In the genomic region with DNA sequence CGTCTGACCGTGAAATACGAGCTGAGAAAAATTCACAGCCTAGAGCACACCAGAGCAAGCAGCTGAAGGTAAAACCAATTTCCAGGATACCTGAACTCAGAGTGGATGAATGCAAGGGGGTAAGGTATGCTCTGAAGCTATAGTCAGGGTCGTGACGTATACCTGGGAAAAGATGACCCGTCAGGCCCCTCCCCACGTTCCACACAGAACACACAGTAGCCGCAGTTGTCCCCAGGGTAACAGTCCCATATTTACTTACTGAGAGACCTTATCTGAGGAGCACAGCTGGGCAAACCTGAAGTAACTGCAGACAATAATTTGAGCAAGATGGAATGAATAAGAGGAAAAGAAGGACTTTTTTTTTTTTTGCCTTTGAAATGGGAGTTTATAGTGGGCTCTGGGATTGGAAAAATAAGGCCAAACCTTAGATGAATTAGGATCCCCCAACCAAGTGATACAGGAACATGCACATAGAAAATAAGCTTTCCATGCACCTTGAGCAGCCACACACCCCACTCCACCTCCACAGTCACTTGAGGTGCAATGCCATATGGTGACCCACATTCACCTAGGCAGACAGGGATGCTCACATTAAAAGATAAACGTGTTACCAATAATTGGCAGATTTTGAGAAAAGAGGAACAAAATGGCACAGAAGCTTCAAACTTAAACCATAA, we compare ENCODE assay signal across 1 cellular context.
TF ChIP-seq lines count a peak whose summit lies in the region.

No MANE protein-coding gene starts in this region.

TF ChIP-seq in K562, 482 proteins besides CTCF, POLR2A, EP300 and RAD21 (continued from another document and continues in another):
- TF ChIP-seq, protein P1, sequence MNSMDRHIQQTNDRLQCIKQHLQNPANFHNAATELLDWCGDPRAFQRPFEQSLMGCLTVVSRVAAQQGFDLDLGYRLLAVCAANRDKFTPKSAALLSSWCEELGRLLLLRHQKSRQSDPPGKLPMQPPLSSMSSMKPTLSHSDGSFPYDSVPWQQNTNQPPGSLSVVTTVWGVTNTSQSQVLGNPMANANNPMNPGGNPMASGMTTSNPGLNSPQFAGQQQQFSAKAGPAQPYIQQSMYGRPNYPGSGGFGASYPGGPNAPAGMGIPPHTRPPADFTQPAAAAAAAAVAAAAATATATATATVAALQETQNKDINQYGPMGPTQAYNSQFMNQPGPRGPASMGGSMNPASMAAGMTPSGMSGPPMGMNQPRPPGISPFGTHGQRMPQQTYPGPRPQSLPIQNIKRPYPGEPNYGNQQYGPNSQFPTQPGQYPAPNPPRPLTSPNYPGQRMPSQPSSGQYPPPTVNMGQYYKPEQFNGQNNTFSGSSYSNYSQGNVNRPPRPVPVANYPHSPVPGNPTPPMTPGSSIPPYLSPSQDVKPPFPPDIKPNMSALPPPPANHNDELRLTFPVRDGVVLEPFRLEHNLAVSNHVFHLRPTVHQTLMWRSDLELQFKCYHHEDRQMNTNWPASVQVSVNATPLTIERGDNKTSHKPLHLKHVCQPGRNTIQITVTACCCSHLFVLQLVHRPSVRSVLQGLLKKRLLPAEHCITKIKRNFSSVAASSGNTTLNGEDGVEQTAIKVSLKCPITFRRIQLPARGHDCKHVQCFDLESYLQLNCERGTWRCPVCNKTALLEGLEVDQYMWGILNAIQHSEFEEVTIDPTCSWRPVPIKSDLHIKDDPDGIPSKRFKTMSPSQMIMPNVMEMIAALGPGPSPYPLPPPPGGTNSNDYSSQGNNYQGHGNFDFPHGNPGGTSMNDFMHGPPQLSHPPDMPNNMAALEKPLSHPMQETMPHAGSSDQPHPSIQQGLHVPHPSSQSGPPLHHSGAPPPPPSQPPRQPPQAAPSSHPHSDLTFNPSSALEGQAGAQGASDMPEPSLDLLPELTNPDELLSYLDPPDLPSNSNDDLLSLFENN (IDR thresholded peaks at IDR 0.05; ENCODE audit: low read depth in 2 of 2, low read length in 2 of 2), result peak in 1 of 2 experiments; percentile 88; a peak in 2 of 4 replicates
- no peak for TF ChIP-seq ZNF143 (CRISPR knock-in tag; IDR thresholded peaks at IDR 0.05)
- no peak for TF ChIP-seq MCM5 (IDR thresholded peaks at IDR 0.05; ENCODE audit: low read depth)
- peak; percentile 22; the same call in 1 of the 2 replicates for TF ChIP-seq ESRRA (IDR thresholded peaks at IDR 0.05; ENCODE audit: borderline replicate concordance, low read depth)
- peak; percentile 70; the same call in 1 of the 2 replicates for TF ChIP-seq ZBTB7A (IDR thresholded peaks at IDR 0.05; ENCODE audit: borderline replicate concordance, control insufficient read depth, low read depth, low read length)
- TF ChIP-seq, protein P2, sequence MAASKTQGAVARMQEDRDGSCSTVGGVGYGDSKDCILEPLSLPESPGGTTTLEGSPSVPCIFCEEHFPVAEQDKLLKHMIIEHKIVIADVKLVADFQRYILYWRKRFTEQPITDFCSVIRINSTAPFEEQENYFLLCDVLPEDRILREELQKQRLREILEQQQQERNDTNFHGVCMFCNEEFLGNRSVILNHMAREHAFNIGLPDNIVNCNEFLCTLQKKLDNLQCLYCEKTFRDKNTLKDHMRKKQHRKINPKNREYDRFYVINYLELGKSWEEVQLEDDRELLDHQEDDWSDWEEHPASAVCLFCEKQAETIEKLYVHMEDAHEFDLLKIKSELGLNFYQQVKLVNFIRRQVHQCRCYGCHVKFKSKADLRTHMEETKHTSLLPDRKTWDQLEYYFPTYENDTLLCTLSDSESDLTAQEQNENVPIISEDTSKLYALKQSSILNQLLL (CRISPR knock-in tag; IDR thresholded peaks at IDR 0.05; ENCODE audit: borderline replicate concordance), result no peak
- no peak for TF ChIP-seq ZBTB8A (IDR thresholded peaks at IDR 0.05; ENCODE audit: partially characterized antibody)
- TF ChIP-seq, protein P3, sequence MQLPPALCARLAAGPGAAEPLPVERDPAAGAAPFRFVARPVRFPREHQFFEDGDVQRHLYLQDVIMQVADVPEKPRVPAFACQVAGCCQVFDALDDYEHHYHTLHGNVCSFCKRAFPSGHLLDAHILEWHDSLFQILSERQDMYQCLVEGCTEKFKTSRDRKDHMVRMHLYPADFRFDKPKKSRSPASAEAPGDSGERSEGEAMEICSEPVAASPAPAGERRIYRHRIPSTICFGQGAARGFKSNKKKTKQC (CRISPR knock-in tag; IDR thresholded peaks at IDR 0.05), result no peak
- no peak for TF ChIP-seq HDGF (IDR thresholded peaks at IDR 0.05)
- TF ChIP-seq MIER1 (IDR thresholded peaks at IDR 0.05; ENCODE audit: low read depth), result no peak
- TF ChIP-seq FOSL1 (tag; conservative IDR thresholded peaks at IDR 0.05), result peak; percentile 84
- TF ChIP-seq, protein P4, sequence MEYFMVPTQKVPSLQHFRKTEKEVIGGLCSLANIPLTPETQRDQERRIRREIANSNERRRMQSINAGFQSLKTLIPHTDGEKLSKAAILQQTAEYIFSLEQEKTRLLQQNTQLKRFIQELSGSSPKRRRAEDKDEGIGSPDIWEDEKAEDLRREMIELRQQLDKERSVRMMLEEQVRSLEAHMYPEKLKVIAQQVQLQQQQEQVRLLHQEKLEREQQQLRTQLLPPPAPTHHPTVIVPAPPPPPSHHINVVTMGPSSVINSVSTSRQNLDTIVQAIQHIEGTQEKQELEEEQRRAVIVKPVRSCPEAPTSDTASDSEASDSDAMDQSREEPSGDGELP (CRISPR knock-in tag; IDR thresholded peaks at IDR 0.05; ENCODE audit: borderline replicate concordance), result peak; percentile 86
- no peak for TF ChIP-seq STAG1 (CRISPR knock-in tag; IDR thresholded peaks at IDR 0.05; ENCODE audit: borderline replicate concordance)
- TF ChIP-seq TCF3 (CRISPR knock-in tag; IDR thresholded peaks at IDR 0.05), result peak; percentile 93
- peak; percentile 84 for TF ChIP-seq SOX6 (IDR thresholded peaks at IDR 0.05)
- TF ChIP-seq ARNT (IDR thresholded peaks at IDR 0.05), result no peak
- peak; percentile 91 for TF ChIP-seq RFX1 (IDR thresholded peaks at IDR 0.05)
- TF ChIP-seq, protein P5, sequence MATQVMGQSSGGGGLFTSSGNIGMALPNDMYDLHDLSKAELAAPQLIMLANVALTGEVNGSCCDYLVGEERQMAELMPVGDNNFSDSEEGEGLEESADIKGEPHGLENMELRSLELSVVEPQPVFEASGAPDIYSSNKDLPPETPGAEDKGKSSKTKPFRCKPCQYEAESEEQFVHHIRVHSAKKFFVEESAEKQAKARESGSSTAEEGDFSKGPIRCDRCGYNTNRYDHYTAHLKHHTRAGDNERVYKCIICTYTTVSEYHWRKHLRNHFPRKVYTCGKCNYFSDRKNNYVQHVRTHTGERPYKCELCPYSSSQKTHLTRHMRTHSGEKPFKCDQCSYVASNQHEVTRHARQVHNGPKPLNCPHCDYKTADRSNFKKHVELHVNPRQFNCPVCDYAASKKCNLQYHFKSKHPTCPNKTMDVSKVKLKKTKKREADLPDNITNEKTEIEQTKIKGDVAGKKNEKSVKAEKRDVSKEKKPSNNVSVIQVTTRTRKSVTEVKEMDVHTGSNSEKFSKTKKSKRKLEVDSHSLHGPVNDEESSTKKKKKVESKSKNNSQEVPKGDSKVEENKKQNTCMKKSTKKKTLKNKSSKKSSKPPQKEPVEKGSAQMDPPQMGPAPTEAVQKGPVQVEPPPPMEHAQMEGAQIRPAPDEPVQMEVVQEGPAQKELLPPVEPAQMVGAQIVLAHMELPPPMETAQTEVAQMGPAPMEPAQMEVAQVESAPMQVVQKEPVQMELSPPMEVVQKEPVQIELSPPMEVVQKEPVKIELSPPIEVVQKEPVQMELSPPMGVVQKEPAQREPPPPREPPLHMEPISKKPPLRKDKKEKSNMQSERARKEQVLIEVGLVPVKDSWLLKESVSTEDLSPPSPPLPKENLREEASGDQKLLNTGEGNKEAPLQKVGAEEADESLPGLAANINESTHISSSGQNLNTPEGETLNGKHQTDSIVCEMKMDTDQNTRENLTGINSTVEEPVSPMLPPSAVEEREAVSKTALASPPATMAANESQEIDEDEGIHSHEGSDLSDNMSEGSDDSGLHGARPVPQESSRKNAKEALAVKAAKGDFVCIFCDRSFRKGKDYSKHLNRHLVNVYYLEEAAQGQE (CRISPR knock-in tag; IDR thresholded peaks at IDR 0.05; ENCODE audit: low read depth), result no peak
- TF ChIP-seq GABPA (tag; conservative IDR thresholded peaks at IDR 0.05; ENCODE audit: low read depth), result 0 out of 2 replicates have a peak, but pooled peaks have one; percentile 8
- peak; percentile 96 for TF ChIP-seq FOXA3 (CRISPR knock-in tag; conservative IDR thresholded peaks at IDR 0.05 in 1 of 2, IDR thresholded peaks at IDR 0.05 in 1 of 2)
- TF ChIP-seq, protein P6, sequence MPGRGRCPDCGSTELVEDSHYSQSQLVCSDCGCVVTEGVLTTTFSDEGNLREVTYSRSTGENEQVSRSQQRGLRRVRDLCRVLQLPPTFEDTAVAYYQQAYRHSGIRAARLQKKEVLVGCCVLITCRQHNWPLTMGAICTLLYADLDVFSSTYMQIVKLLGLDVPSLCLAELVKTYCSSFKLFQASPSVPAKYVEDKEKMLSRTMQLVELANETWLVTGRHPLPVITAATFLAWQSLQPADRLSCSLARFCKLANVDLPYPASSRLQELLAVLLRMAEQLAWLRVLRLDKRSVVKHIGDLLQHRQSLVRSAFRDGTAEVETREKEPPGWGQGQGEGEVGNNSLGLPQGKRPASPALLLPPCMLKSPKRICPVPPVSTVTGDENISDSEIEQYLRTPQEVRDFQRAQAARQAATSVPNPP (IDR thresholded peaks at IDR 0.05; ENCODE audit: borderline replicate concordance, insufficient read depth, insufficient read length), result no peak
- peak; percentile 37; the same call in 1 of the 2 replicates for TF ChIP-seq ELF1 (tag; IDR thresholded peaks at IDR 0.05)
- TF ChIP-seq GATAD2B (IDR thresholded peaks at IDR 0.05; ENCODE audit: borderline replicate concordance), result no peak
- TF ChIP-seq ZFPM2 (CRISPR knock-in tag; IDR thresholded peaks at IDR 0.05), result no peak
- TF ChIP-seq, protein P7, sequence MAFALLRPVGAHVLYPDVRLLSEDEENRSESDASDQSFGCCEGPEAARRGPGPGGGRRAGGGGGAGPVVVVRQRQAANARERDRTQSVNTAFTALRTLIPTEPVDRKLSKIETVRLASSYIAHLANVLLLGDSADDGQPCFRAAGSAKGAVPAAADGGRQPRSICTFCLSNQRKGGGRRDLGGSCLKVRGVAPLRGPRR (CRISPR knock-in tag; IDR thresholded peaks at IDR 0.05), result no peak
- TF ChIP-seq, protein P8, sequence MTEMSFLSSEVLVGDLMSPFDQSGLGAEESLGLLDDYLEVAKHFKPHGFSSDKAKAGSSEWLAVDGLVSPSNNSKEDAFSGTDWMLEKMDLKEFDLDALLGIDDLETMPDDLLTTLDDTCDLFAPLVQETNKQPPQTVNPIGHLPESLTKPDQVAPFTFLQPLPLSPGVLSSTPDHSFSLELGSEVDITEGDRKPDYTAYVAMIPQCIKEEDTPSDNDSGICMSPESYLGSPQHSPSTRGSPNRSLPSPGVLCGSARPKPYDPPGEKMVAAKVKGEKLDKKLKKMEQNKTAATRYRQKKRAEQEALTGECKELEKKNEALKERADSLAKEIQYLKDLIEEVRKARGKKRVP (CRISPR knock-in tag; IDR thresholded peaks at IDR 0.05), result 0 out of 2 replicates have a peak, but pooled peaks have one; percentile 5
- TF ChIP-seq ZNF347 (CRISPR knock-in tag; IDR thresholded peaks at IDR 0.05; ENCODE audit: low read depth), result no peak
- TF ChIP-seq, protein P9, sequence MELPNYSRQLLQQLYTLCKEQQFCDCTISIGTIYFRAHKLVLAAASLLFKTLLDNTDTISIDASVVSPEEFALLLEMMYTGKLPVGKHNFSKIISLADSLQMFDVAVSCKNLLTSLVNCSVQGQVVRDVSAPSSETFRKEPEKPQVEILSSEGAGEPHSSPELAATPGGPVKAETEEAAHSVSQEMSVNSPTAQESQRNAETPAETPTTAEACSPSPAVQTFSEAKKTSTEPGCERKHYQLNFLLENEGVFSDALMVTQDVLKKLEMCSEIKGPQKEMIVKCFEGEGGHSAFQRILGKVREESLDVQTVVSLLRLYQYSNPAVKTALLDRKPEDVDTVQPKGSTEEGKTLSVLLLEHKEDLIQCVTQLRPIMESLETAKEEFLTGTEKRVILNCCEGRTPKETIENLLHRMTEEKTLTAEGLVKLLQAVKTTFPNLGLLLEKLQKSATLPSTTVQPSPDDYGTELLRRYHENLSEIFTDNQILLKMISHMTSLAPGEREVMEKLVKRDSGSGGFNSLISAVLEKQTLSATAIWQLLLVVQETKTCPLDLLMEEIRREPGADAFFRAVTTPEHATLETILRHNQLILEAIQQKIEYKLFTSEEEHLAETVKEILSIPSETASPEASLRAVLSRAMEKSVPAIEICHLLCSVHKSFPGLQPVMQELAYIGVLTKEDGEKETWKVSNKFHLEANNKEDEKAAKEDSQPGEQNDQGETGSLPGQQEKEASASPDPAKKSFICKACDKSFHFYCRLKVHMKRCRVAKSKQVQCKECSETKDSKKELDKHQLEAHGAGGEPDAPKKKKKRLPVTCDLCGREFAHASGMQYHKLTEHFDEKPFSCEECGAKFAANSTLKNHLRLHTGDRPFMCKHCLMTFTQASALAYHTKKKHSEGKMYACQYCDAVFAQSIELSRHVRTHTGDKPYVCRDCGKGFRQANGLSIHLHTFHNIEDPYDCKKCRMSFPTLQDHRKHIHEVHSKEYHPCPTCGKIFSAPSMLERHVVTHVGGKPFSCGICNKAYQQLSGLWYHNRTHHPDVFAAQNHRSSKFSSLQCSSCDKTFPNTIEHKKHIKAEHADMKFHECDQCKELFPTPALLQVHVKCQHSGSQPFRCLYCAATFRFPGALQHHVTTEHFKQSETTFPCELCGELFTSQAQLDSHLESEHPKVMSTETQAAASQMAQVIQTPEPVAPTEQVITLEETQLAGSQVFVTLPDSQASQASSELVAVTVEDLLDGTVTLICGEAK (IDR thresholded peaks at IDR 0.05), result peak; percentile 9; the same call in 1 of the 2 replicates
- TF ChIP-seq, protein P9 (CRISPR knock-in tag; IDR thresholded peaks at IDR 0.05), result no peak
